In genomic region chr16:85651822-85652430, GRCh38 we compare ENCODE assay signal across 12 cellular contexts. TPM values are rescaled to one million over a fixed set of nuclear protein-coding genes. Genes with fewer than 3 reads are reported as not detected.
DNase-seq lines count a peak whose midpoint lies in the region; ATAC-seq and TF ChIP-seq lines count a peak whose summit lies in the region.
"Had no signal": no experiment of that assay in that cellular context is flagged by ENCODE, and none has a peak within 500 bp of the region (broad histone marks: within the 10 kb centered on the region; RNA-seq: fewer than 3 reads in every experiment).

No MANE protein-coding gene starts in this region.

- H3K79me2 ChIP-seq in PC-3 (ENCODE audit: low read length) = peaks cover 11% of the 10 kb centered on the region

- TF ChIP-seq CTCF in Caco-2 (IDR thresholded peaks at IDR 0.05; ENCODE audit: insufficient read depth in 1 of 2, low read depth in 1 of 2, low read length in 1 of 2, severe bottlenecking in 1 of 2, unreplicated experiment in 1 of 2) = no peak
- no peak for TF ChIP-seq CTCF in PC-3 (conservative IDR thresholded peaks at IDR 0.05; ENCODE audit: low read depth, low read length)
- TF ChIP-seq CTCF in gastroesophageal sphincter (IDR thresholded peaks at IDR 0.05) = no peak
- no peak for TF ChIP-seq CTCF in psoas muscle (IDR thresholded peaks at IDR 0.05)
- no peak for TF ChIP-seq CTCF in endothelial cell (IDR thresholded peaks at IDR 0.05; ENCODE audit: unreplicated experiment)

- H3K4me1 Mint-ChIP-seq in Caco-2 (ENCODE audit: low read depth, unreplicated experiment) (no peaks in the 10 kb centered on the region), endothelial cell (ENCODE audit: unreplicated experiment) (no peaks in the 10 kb centered on the region)

- H3K9me2 ChIP-seq in PC-3 (replicated peaks; ENCODE audit: low read length) = no peaks in the 10 kb centered on the region

- H3K4me3 Mint-ChIP-seq in Caco-2 (ENCODE audit: unreplicated experiment) (no peak overlapping the region), endothelial cell (ENCODE audit: unreplicated experiment) (no peak overlapping the region)
- H3K4me3 Mint-ChIP-seq: natural killer cell treated with Interleukin-12 subunit alpha and Interleukin-12 subunit beta and Interleukin-15 and Interleukin-18, amount 100 ng/mL, for 72 hours; T-cell had no signal

- peaks cover 73% of the 10 kb centered on the region for H3K36me3 Mint-ChIP-seq in Caco-2 (ENCODE audit: insufficient read depth, unreplicated experiment)
- H3K36me3 Mint-ChIP-seq in endothelial cell (ENCODE audit: low read depth, unreplicated experiment) = no peaks in the 10 kb centered on the region
- H3K36me3 Mint-ChIP-seq: natural killer cell treated with Interleukin-12 subunit alpha and Interleukin-12 subunit beta and Interleukin-15 and Interleukin-18, amount 100 ng/mL, for 72 hours had no signal

- no peaks in the 10 kb centered on the region for H3K27me3 Mint-ChIP-seq in Caco-2 (ENCODE audit: insufficient read depth, unreplicated experiment)
- H3K27me3 Mint-ChIP-seq in endothelial cell (ENCODE audit: unreplicated experiment) = peaks cover 15% of the 10 kb centered on the region
- H3K27me3 Mint-ChIP-seq: natural killer cell treated with Interleukin-12 subunit alpha and Interleukin-12 subunit beta and Interleukin-15 and Interleukin-18, amount 100 ng/mL, for 72 hours; T-cell had no signal

- DNase-seq in Caco-2 (no peak), PC-3 (peak; percentile 22), psoas muscle (peak in 1 of 2 donors; percentile 29), endothelial cell (ENCODE audit: low spot score) (no peak), cerebellar nuclear complex (lab: John Stamatoyannopoulos, UW) (no peak), DMS153 (lab: John Stamatoyannopoulos, UW) (no peak)
- no peak for DNase-seq in stimulated activated CD4-positive, alpha-beta T cell treated with anti-CD3 and anti-CD28 coated beads, Interleukin-4, amount 100 ng/mL, for 4 hours
- DNase-seq: activated naive CD4-positive, alpha-beta T cell treated with Interleukin-2 at 50 U/mL for 16 hours; NCI-H1048; T-cell had no signal

- BruUV-seq in Caco-2 (replicated peaks; lab: Mats Ljungman, UMichigan) (no TSS peak), PC-3 (replicated peaks; lab: Mats Ljungman, UMichigan) (no TSS peak)

- peak; percentile 33 for ATAC-seq in PC-3
- peak; percentile 1 for ATAC-seq in gastroesophageal sphincter
- peak; percentile 9 to 52 (median 34) for ATAC-seq in psoas muscle

- H2AFZ ChIP-seq in PC-3 (ENCODE audit: low read length) = no peak overlapping the region

- H4K20me1 ChIP-seq in PC-3 (ENCODE audit: low read length) = no peaks in the 10 kb centered on the region

- CTCF ChIA-PET in Caco-2 (lab: Charles Lee) (no interaction called here), PC-3 (lab: Charles Lee) (no interaction called here)

- H3K27ac ChIP-seq in PC-3 (ENCODE audit: low read length) (no peak overlapping the region), gastroesophageal sphincter (peak overlapping the region in 3 of 4 donors; percentile 83 to 88 (median 84)), psoas muscle (peak overlapping the region; percentile 63)

- no peak overlapping the region for H3K4me3 ChIP-seq in Caco-2 (ENCODE audit: low read depth, low read length)
- H3K4me3 ChIP-seq in PC-3 (ENCODE audit: low read length) = no peak overlapping the region
- H3K4me3 ChIP-seq in gastroesophageal sphincter = peak overlapping the region in 1 of 2 donors; percentile 21
- H3K4me3 ChIP-seq in psoas muscle = no peak overlapping the region

- H3F3A ChIP-seq in PC-3 (ENCODE audit: low read length, unreplicated experiment) = no peaks in the 10 kb centered on the region

- intact Hi-C loops in Caco-2 (cut with micrococcal nuclease; ENCODE audit: unreplicated experiment) = no loop called here
- intact Hi-C loops in PC-3 (cut with micrococcal nuclease) = no loop called here
- intact Hi-C loops in psoas muscle (cut with DNase I) = no loop called here

- no CpG with 5 or more reads among the region's 23 CpGs for WGBS in gastroesophageal sphincter (ENCODE audit: low coverage in 1 of 2), 2 donors
- 48 to 63% (median 58%) methylated on average over 23 of the region's 23 CpGs for WGBS in psoas muscle, 3 donors

- POLR2A ChIA-PET in Caco-2 (lab: Charles Lee) = no interaction called here
- POLR2A ChIA-PET in PC-3 (lab: Charles Lee; ENCODE audit: unreplicated experiment) = no interaction called here

- H3K9ac ChIP-seq in PC-3 (ENCODE audit: low read length) = no peak overlapping the region

- TF ChIP-seq EP300 in gastroesophageal sphincter (IDR thresholded peaks at IDR 0.05) = no peak

- no peaks in the 10 kb centered on the region for H3K9me3 Mint-ChIP-seq in Caco-2 (ENCODE audit: unreplicated experiment)
- H3K9me3 Mint-ChIP-seq in endothelial cell (ENCODE audit: unreplicated experiment) = no peaks in the 10 kb centered on the region
- H3K9me3 Mint-ChIP-seq: natural killer cell treated with Interleukin-12 subunit alpha and Interleukin-12 subunit beta and Interleukin-15 and Interleukin-18, amount 100 ng/mL, for 72 hours; T-cell had no signal

- no peak overlapping the region for H3K4me2 ChIP-seq in PC-3 (ENCODE audit: low read length)

- H3K27me3 ChIP-seq in Caco-2 (replicated peaks; ENCODE audit: control insufficient read depth, insufficient read depth, low read length) = no peaks in the 10 kb centered on the region
- H3K27me3 ChIP-seq in PC-3 (ENCODE audit: low read length) = no peaks in the 10 kb centered on the region
- no peaks in the 10 kb centered on the region for H3K27me3 ChIP-seq in gastroesophageal sphincter
- no peaks in the 10 kb centered on the region for H3K27me3 ChIP-seq in psoas muscle (ENCODE audit: insufficient read depth in 3 of 3, low read length in 2 of 3)

- H3K9me3 ChIP-seq in Caco-2 = no peaks in the 10 kb centered on the region
- H3K9me3 ChIP-seq in PC-3 (ENCODE audit: low read length) = no peaks in the 10 kb centered on the region
- no peaks in the 10 kb centered on the region for H3K9me3 ChIP-seq in gastroesophageal sphincter
- H3K9me3 ChIP-seq in psoas muscle = no peaks in the 10 kb centered on the region

- H3K27ac Mint-ChIP-seq in Caco-2 (ENCODE audit: unreplicated experiment) (peak overlapping the region; percentile 57), endothelial cell (ENCODE audit: unreplicated experiment) (no peak overlapping the region)
- H3K27ac Mint-ChIP-seq: natural killer cell treated with Interleukin-12 subunit alpha and Interleukin-12 subunit beta and Interleukin-15 and Interleukin-18, amount 100 ng/mL, for 72 hours; T-cell had no signal

- no peaks in the 10 kb centered on the region; the same call in 1 of the 2 replicates for H3K4me1 ChIP-seq in Caco-2
- H3K4me1 ChIP-seq in PC-3 (ENCODE audit: insufficient read depth, low read length) = peaks cover 5% of the 10 kb centered on the region; the same call in 1 of the 2 replicates
- peaks cover 0 to 44% (median 21%) of the 10 kb centered on the region in 3 donors for H3K4me1 ChIP-seq in gastroesophageal sphincter
- peaks cover 19% of the 10 kb centered on the region for H3K4me1 ChIP-seq in psoas muscle

- TF ChIP-seq POLR2A in gastroesophageal sphincter (IDR thresholded peaks at IDR 0.05) = no peak

- H3K36me3 ChIP-seq in Caco-2 (ENCODE audit: control insufficient read depth, insufficient read depth, low read length) = peaks cover 10% of the 10 kb centered on the region
- H3K36me3 ChIP-seq in PC-3 (ENCODE audit: low read depth, low read length) = peaks cover 6% of the 10 kb centered on the region; the same call in 1 of the 2 replicates
- H3K36me3 ChIP-seq in gastroesophageal sphincter = peaks cover 0 to 60% of the 10 kb centered on the region in 2 donors
- H3K36me3 ChIP-seq in psoas muscle (ENCODE audit: insufficient read depth in 1 of 2, low read depth in 1 of 2) = peaks cover 0 to 51% of the 10 kb centered on the region in 2 donors

RNA-seq across cellular contexts. Expression of gene GINS2, which starts 36.8 kb away (rescaled TPM):
- 52.5 and 62.9 TPM in 2 replicates for total RNA-seq in Caco-2 (2022)
- 24.8 and 28.7 TPM in 2 replicates for total RNA-seq in PC-3 (2014; rRNA removed)
- total RNA-seq in gastroesophageal sphincter = 1 to 10 TPM in 1 of 4 donors, under 1 TPM in 3; 0.15 to 1.4 (median 0.66) TPM
- total RNA-seq in psoas muscle = 1 to 10 TPM; 1.5 to 2.0 (median 1.7) TPM
- 1 to 10 TPM in 2 of 3 donors, under 1 TPM in 1; 0.93 to 1.2 (median 1.0) TPM for polyA plus RNA-seq in psoas muscle
- 9.1 TPM for total RNA-seq in endothelial cell (ENCODE audit: unreplicated experiment)

RNA-seq across cellular contexts. Expression of gene GSE1, which starts 38.8 kb away (rescaled TPM):
- 140 and 142 TPM in 2 replicates for total RNA-seq in Caco-2 (2022)
- total RNA-seq in PC-3 (2014; rRNA removed) = 38.4 and 60.8 TPM in 2 replicates
- 10 to 100 TPM; 23.4 to 65.5 (median 52.5) TPM for total RNA-seq in gastroesophageal sphincter
- total RNA-seq in psoas muscle = 10 to 100 TPM; 47.0 to 90.5 (median 64.6) TPM
- 10 to 100 TPM; 10.8 to 34.7 (median 22.0) TPM for polyA plus RNA-seq in psoas muscle
- 23.9 TPM for total RNA-seq in endothelial cell (ENCODE audit: unreplicated experiment)
